8 cellular contexts compared by ENCODE assay signal in the genomic region with DNA sequence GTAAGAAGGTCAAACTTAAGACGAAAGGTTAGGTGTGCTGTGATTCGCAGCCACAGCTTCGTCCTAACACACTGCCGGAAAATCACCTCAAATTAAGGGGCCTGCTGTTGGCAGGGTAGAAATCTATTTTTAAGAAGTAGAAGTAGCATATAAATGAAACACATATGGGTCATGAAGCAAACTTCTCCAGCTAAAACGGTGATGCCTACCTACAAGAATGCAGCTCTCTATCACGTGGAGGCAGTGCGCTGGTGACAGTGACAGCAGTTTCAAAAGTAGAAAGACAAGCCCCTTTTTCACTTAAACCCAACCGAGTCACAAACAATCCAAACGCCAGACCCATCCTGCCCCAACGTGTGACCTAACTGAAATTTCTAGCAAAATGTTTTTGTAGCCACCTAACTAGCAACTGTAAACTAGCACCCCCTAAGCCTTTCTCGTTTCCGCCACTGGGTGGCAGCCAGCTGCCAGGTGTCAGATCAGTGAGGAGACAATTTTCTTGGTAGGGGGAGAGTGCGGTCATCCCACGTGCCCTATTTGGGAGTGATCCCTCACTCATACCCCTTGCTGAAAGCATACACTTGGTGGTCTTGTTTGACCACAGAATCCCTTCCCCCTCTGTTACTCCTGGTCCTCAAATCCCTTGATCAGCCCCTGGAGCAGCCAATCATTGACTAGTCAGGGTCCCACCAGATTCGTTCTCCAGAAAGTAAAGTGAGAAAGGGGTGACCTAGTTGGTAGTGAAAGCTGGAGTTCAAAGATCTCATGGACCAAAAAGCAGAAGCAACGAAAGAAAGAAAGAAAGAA.
DNase-seq lines count a peak whose midpoint lies in the region; ATAC-seq and TF ChIP-seq lines count a peak whose summit lies in the region.

No MANE protein-coding gene starts in this region.

- no peak overlapping the region for H3K27ac ChIP-seq in HCT116 (ENCODE audit: low read depth, low read length)
- H3K27ac ChIP-seq in right lobe of liver = no peak overlapping the region

- no peaks in the 10 kb centered on the region for H4K20me1 ChIP-seq in HCT116 (ENCODE audit: insufficient read depth)

- H3K4me3 ChIP-seq in HCT116 (replicated peaks in 1 of 2; ENCODE audit: low read depth in 1 of 2, low read length in 2 of 2) (no peak overlapping the region), right lobe of liver (no peak overlapping the region)

- ATAC-seq in HCT116 = peak; percentile 84
- peak; percentile 39 for ATAC-seq in activated CD4-positive, alpha-beta T cell treated with anti-CD3 and anti-CD28 coated beads for 36 hours
- ATAC-seq in right lobe of liver = peak; percentile 67 to 76 (median 74)
- ATAC-seq in GM19467 (IDR thresholded peaks at IDR 0.05; ENCODE audit: unreplicated experiment) = no peak

- RAD21 ChIA-PET in HCT116 (lab: Charles Lee; ENCODE audit: low non-redundant PET in 1 of 2, low total read pairs in 2 of 2, uncharacterized antibody in 2 of 2, unreplicated experiment in 2 of 2) = interaction anchor here (0.6 to 3.8 kb wide), 6 partner anchors 138 to 630 kb away, joined by 3 to 19 read pairs (median 4); no protein-coding TSS in a partner anchor

- DNase-seq in DMS153 (lab: John Stamatoyannopoulos, UW) (peak; percentile 54), HCT116 (ENCODE audit: low read depth, low spot score) (peak; percentile 36), NCI-H2081 treated with DMSO at 0.1 percent for 48 hours (lab: John Stamatoyannopoulos, UW) (peak; percentile 48), ecto neural progenitor cell (ENCODE audit: low spot score) (peak; percentile 79), right lobe of liver (peak; percentile 63 to 70 (median 67))
- DNase-seq in activated CD4-positive, alpha-beta T cell treated with anti-CD3 and anti-CD28 coated beads for 36 hours = peak; percentile 75
- DNase-seq in stimulated activated CD8-positive, alpha-beta memory T cell treated with anti-CD3 and anti-CD28 coated beads, Interleukin-12 subunit alpha, Interleukin-12 subunit beta, amount 100 ng/mL, for 1 hour (ENCODE audit: low read depth) = peak; percentile 8

- peak; percentile 91 to 95 (median 94) for TF ChIP-seq CTCF in HCT116 (IDR thresholded peaks at IDR 0.05 in 2 of 3, conservative IDR thresholded peaks at IDR 0.05 in 1 of 3; ENCODE audit: borderline replicate concordance in 1 of 3, insufficient read depth in 1 of 3, low read depth in 2 of 3, low read length in 2 of 3)
- TF ChIP-seq CTCF in right lobe of liver (IDR thresholded peaks at IDR 0.05) = peak; percentile 67 to 86 (median 80)

- H3K4me3 Mint-ChIP-seq in activated CD4-positive, alpha-beta T cell treated with anti-CD3 and anti-CD28 coated beads for 36 hours = no peak overlapping the region

- H3K79me2 ChIP-seq in HCT116 (ENCODE audit: insufficient read depth, low read length) = no peaks in the 10 kb centered on the region

- peaks cover 6 to 21% of the 10 kb centered on the region in 2 experiments for H3K4me1 ChIP-seq in HCT116 (ENCODE audit: control insufficient read depth in 1 of 2, insufficient read depth in 2 of 2, low read length in 2 of 2)
- H3K4me1 ChIP-seq in right lobe of liver = no peaks in the 10 kb centered on the region

- peak overlapping the region; percentile 77 for H2AFZ ChIP-seq in HCT116 (ENCODE audit: low read depth, low read length, poor library complexity, severe bottlenecking)

- H3K9me3 Mint-ChIP-seq in activated CD4-positive, alpha-beta T cell treated with anti-CD3 and anti-CD28 coated beads for 36 hours (ENCODE audit: low read depth) = no peaks in the 10 kb centered on the region

- CTCF ChIA-PET in HCT116 (lab: Charles Lee) = interaction anchor here (1.3 to 18.0 kb wide), 5 partner anchors 9 to 631 kb away, joined by 3 to 205 read pairs (median 8); no protein-coding TSS in a partner anchor
- CTCF ChIA-PET in activated CD4-positive, alpha-beta T cell treated with anti-CD3 and anti-CD28 coated beads for 36 hours (lab: Charles Lee) = interaction anchor here (0.6 to 3.0 kb wide), 16 partner anchors 9 to 637 kb away, joined by 3 to 39 read pairs (median 4); no protein-coding TSS in a partner anchor

- H3K27ac Mint-ChIP-seq in activated CD4-positive, alpha-beta T cell treated with anti-CD3 and anti-CD28 coated beads for 36 hours = no peak overlapping the region

- no peaks in the 10 kb centered on the region for H3K36me3 Mint-ChIP-seq in activated CD4-positive, alpha-beta T cell treated with anti-CD3 and anti-CD28 coated beads for 36 hours (ENCODE audit: low read depth)

- H3K9ac ChIP-seq in HCT116 (ENCODE audit: low read length) = no peak overlapping the region

- peak; percentile 96 for TF ChIP-seq RAD21 in HCT116 (IDR thresholded peaks at IDR 0.05; ENCODE audit: low read depth)

- no peaks in the 10 kb centered on the region for H3K9me2 ChIP-seq in HCT116 (ENCODE audit: insufficient read depth)

- WGBS in right lobe of liver (ENCODE audit: insufficient coverage, low coverage, low lambda C conversion rate, missing lambda C conversion rate) = 47% methylated on average over 12 of the region's 16 CpGs

- intact Hi-C loops in HCT116 (cut with micrococcal nuclease) = loop anchor here (1.0 kb wide), 3 partner anchors 139 to 630 kb away; no protein-coding TSS in a partner anchor
- intact Hi-C loops in activated CD4-positive, alpha-beta T cell treated with anti-CD3 and anti-CD28 coated beads for 36 hours (cut with DNase I, micrococcal nuclease) = loop anchor here (1.0 to 5.0 kb wide), 4 partner anchors 139 to 630 kb away; no protein-coding TSS in a partner anchor
- intact Hi-C loops in right lobe of liver (cut with DNase I) = loop anchor here in 1 of 2 donors (5.0 kb wide), 1 partner anchor 140 kb away; no protein-coding TSS in a partner anchor

- H3K27me3 Mint-ChIP-seq in activated CD4-positive, alpha-beta T cell treated with anti-CD3 and anti-CD28 coated beads for 36 hours = peaks cover 16% of the 10 kb centered on the region

- POLR2A ChIA-PET in HCT116 (lab: Charles Lee) = interaction anchor here (1.5 kb wide), 1 partner anchor 139 kb away, joined by 5 read pairs; no protein-coding TSS in a partner anchor
- POLR2A ChIA-PET in activated CD4-positive, alpha-beta T cell treated with anti-CD3 and anti-CD28 coated beads for 36 hours (lab: Charles Lee) = no interaction called here

- H3K36me3 ChIP-seq in HCT116 (ENCODE audit: control insufficient read depth in 1 of 2, insufficient read depth in 2 of 2, low read length in 2 of 2) (no peaks in the 10 kb centered on the region), right lobe of liver (no peaks in the 10 kb centered on the region)

- H3K27me3 ChIP-seq in HCT116 (ENCODE audit: insufficient read depth, low read length) = no peaks in the 10 kb centered on the region
- H3K27me3 ChIP-seq in right lobe of liver = no peaks in the 10 kb centered on the region

- H3K4me2 ChIP-seq in HCT116 (ENCODE audit: low read length) = 0 out of 2 replicates have a peak overlapping the region, but pooled peaks have one; percentile 8

- no TSS peak for BruUV-seq in HCT116 (replicated peaks; lab: Mats Ljungman, UMichigan)

- TF ChIP-seq POLR2A in HCT116 (IDR thresholded peaks at IDR 0.05; ENCODE audit: borderline replicate concordance, extremely low read depth, insufficient read depth, insufficient read length) (no peak), right lobe of liver (IDR thresholded peaks at IDR 0.05) (no peak)

- no peaks in the 10 kb centered on the region for H3K9me3 ChIP-seq in HCT116 (ENCODE audit: control insufficient read depth in 1 of 2, insufficient read depth in 1 of 2, low read depth in 1 of 2, low read length in 2 of 2)
- no peaks in the 10 kb centered on the region for H3K9me3 ChIP-seq in right lobe of liver

- H3K4me1 Mint-ChIP-seq in activated CD4-positive, alpha-beta T cell treated with anti-CD3 and anti-CD28 coated beads for 36 hours = no peaks in the 10 kb centered on the region

TF ChIP-seq in HCT116, 20 proteins besides CTCF, POLR2A, EP300 and RAD21 (continues in another document):
- no peak for TF ChIP-seq POLR2AphosphoS5 (IDR thresholded peaks at IDR 0.05; ENCODE audit: low read depth, low read length)
- TF ChIP-seq FOSL1 (IDR thresholded peaks at IDR 0.05; ENCODE audit: low read depth) = no peak
- TF ChIP-seq SRF (IDR thresholded peaks at IDR 0.05; ENCODE audit: low read depth) = no peak
- no peak for TF ChIP-seq ELF1 (IDR thresholded peaks at IDR 0.05; ENCODE audit: borderline replicate concordance, low read depth)
- TF ChIP-seq JUND (IDR thresholded peaks at IDR 0.05) = no peak
- TF ChIP-seq, protein P1, sequence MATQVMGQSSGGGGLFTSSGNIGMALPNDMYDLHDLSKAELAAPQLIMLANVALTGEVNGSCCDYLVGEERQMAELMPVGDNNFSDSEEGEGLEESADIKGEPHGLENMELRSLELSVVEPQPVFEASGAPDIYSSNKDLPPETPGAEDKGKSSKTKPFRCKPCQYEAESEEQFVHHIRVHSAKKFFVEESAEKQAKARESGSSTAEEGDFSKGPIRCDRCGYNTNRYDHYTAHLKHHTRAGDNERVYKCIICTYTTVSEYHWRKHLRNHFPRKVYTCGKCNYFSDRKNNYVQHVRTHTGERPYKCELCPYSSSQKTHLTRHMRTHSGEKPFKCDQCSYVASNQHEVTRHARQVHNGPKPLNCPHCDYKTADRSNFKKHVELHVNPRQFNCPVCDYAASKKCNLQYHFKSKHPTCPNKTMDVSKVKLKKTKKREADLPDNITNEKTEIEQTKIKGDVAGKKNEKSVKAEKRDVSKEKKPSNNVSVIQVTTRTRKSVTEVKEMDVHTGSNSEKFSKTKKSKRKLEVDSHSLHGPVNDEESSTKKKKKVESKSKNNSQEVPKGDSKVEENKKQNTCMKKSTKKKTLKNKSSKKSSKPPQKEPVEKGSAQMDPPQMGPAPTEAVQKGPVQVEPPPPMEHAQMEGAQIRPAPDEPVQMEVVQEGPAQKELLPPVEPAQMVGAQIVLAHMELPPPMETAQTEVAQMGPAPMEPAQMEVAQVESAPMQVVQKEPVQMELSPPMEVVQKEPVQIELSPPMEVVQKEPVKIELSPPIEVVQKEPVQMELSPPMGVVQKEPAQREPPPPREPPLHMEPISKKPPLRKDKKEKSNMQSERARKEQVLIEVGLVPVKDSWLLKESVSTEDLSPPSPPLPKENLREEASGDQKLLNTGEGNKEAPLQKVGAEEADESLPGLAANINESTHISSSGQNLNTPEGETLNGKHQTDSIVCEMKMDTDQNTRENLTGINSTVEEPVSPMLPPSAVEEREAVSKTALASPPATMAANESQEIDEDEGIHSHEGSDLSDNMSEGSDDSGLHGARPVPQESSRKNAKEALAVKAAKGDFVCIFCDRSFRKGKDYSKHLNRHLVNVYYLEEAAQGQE (IDR thresholded peaks at IDR 0.05; ENCODE audit: low read depth) = no peak
- TF ChIP-seq ZNF274 (IDR thresholded peaks at IDR 0.05; ENCODE audit: low read depth, low read length) = no peak
- no peak for TF ChIP-seq SIN3A (IDR thresholded peaks at IDR 0.05; ENCODE audit: low read depth)

Comparison
In these comparisons a context has a peak if more than half of its experiments do, and no peak if none do; other contexts are left out.
1. DNase-seq: peak in every context shown above with its lines; median percentile 79 in ecto neural progenitor cell; 75 in activated CD4-positive, alpha-beta T cell treated with anti-CD3 and anti-CD28 coated beads for 36 hours; 67 in right lobe of liver; 54 in DMS153; 48 in NCI-H2081 treated with DMSO at 0.1 percent for 48 hours; 36 in HCT116; 8 in stimulated activated CD8-positive, alpha-beta memory T cell treated with anti-CD3 and anti-CD28 coated beads, Interleukin-12 subunit alpha, Interleukin-12 subunit beta, amount 100 ng/mL, for 1 hour.